In genomic region chr6:90095788-90096187, GRCh38 we compare ENCODE assay signal across 25 cellular contexts.
DNase-seq lines count a peak whose midpoint lies in the region; ATAC-seq and TF ChIP-seq lines count a peak whose summit lies in the region.
"Had no signal": no experiment of that assay in that cellular context is flagged by ENCODE, and none has a peak within 500 bp of the region (broad histone marks: within the 10 kb centered on the region; RNA-seq: fewer than 3 reads in every experiment).

No MANE protein-coding gene starts in this region.

- no peaks in the 10 kb centered on the region for H3K27me3 Mint-ChIP-seq in activated CD4-positive, alpha-beta T cell treated with anti-CD3 and anti-CD28 coated beads, Interleukin-2, amount 10 ng/mL, durations not matched to agents 7 days and 5 days
- H3K27me3 Mint-ChIP-seq in stimulated activated naive B cell treated with anti-CD40 and anti-IgM and Interleukin-4, amounts not matched to agents 10 μg/mL and 1 μg/mL and 100 μg/mL, for 72 hours = no peaks in the 10 kb centered on the region

- H3K36me3 ChIP-seq in Loucy (ENCODE audit: insufficient read depth, low read length) = no peaks in the 10 kb centered on the region
- no peaks in the 10 kb centered on the region for H3K36me3 ChIP-seq in adrenal gland (replicated peaks in 1 of 2)
- no peaks in the 10 kb centered on the region for H3K36me3 ChIP-seq in spleen
- H3K36me3 ChIP-seq: lower lobe of right lung, neural progenitor cell, Peyer's patch, upper lobe of left lung had no signal

- H4K20me1 ChIP-seq in Loucy (ENCODE audit: insufficient read depth, low read length, poor library complexity, severe bottlenecking) = no peaks in the 10 kb centered on the region

- H3K4me2 ChIP-seq in Loucy (ENCODE audit: low read depth, low read length, poor library complexity, severe bottlenecking) = peak overlapping the region; percentile 63
- H3K4me2 ChIP-seq: neural progenitor cell had no signal

- peak overlapping the region; percentile 58 for H3K27ac Mint-ChIP-seq in activated CD4-positive, alpha-beta T cell treated with anti-CD3 and anti-CD28 coated beads, Interleukin-2, amount 10 ng/mL, durations not matched to agents 7 days and 5 days
- H3K27ac Mint-ChIP-seq in stimulated activated naive B cell treated with anti-CD40 and anti-IgM and Interleukin-4, amounts not matched to agents 10 μg/mL and 1 μg/mL and 100 μg/mL, for 72 hours = peak overlapping the region; percentile 90
- H3K27ac Mint-ChIP-seq: dendritic cell treated with granulocyte-macrophage colony-stimulating factor and Interleukin-4, amounts not matched to agents 40 ng/mL and 50 ng/mL, for 4 days; neural progenitor cell had no signal

- DNase-seq in activated CD4-positive, alpha-beta T cell treated with anti-CD3 and anti-CD28 coated beads, Interleukin-2, amount 10 ng/mL, durations not matched to agents 7 days and 5 days = no peak
- DNase-seq in activated CD4-positive, alpha-beta T cell treated with anti-CD3 and anti-CD28 coated beads for 48 hours = no peak
- DNase-seq in adrenal gland (peak in 5 of 7 donors; percentile 28 to 53 (median 37)), spleen (no peak)
- no peak for DNase-seq in stimulated activated naive B cell treated with anti-CD40 and anti-IgM and Interleukin-4, amounts not matched to agents 10 μg/mL and 1 μg/mL and 100 μg/mL, for 72 hours
- DNase-seq: activated CD4-positive, alpha-beta T cell treated with anti-CD3 and anti-CD28 coated beads for 1 hour; aorta; caudate nucleus; COR-L47; DMS79; GOT3; kidney glomerular epithelial cell; lower lobe of right lung; NCI-H1694 treated with DMSO at 0.1 percent for 48 hours; NCI-H526; Peyer's patch; posterior cingulate gyrus; stimulated activated CD4-positive, alpha-beta T cell treated with anti-CD3 and anti-CD28 coated beads, Interleukin-15, amount 100 ng/mL, for 24 hours; upper lobe of left lung had no signal

- H3K9me2 ChIP-seq in Loucy (replicated peaks; ENCODE audit: low read depth, low read length) = no peaks in the 10 kb centered on the region

- H3K9me3 ChIP-seq in Loucy (ENCODE audit: insufficient read depth, low read depth, low read length) (no peaks in the 10 kb centered on the region), adrenal gland (replicated peaks in 1 of 3) (no peaks in the 10 kb centered on the region), spleen (no peaks in the 10 kb centered on the region)
- H3K9me3 ChIP-seq: lower lobe of right lung, Peyer's patch, upper lobe of left lung had no signal

- H3K9ac ChIP-seq in Loucy (ENCODE audit: low read depth, low read length, poor library complexity, severe bottlenecking) = peak overlapping the region; percentile 42
- H3K9ac ChIP-seq: neural progenitor cell had no signal

- peaks cover 74% of the 10 kb centered on the region for H3K4me1 Mint-ChIP-seq in activated CD4-positive, alpha-beta T cell treated with anti-CD3 and anti-CD28 coated beads, Interleukin-2, amount 10 ng/mL, durations not matched to agents 7 days and 5 days
- peaks cover 65 to 93% of the 10 kb centered on the region in 2 donors for H3K4me1 Mint-ChIP-seq in stimulated activated naive B cell treated with anti-CD40 and anti-IgM and Interleukin-4, amounts not matched to agents 10 μg/mL and 1 μg/mL and 100 μg/mL, for 72 hours

- no peak for TF ChIP-seq POLR2A in adrenal gland (IDR thresholded peaks at IDR 0.05)
- TF ChIP-seq POLR2A in spleen (IDR thresholded peaks at IDR 0.05) = no peak

- peaks cover 58% of the 10 kb centered on the region for H3K4me1 ChIP-seq in Loucy (ENCODE audit: insufficient read depth, low read length, poor library complexity, severe bottlenecking)
- H3K4me1 ChIP-seq in adrenal gland (replicated peaks in 1 of 2) = no peaks in the 10 kb centered on the region
- peaks cover 0 to 57% (median 28%) of the 10 kb centered on the region in 6 donors for H3K4me1 ChIP-seq in spleen
- H3K4me1 ChIP-seq: neural progenitor cell, Peyer's patch had no signal

- H3F3A ChIP-seq in Loucy (ENCODE audit: low read depth) = peaks cover 8% of the 10 kb centered on the region; the same call in 1 of the 2 replicates

- WGBS in adrenal gland, 4 donors = 49 to 63% (median 55%) methylated on average over 3 of the region's 3 CpGs
- WGBS in spleen, 5 donors = 58 to 68% (median 65%) methylated on average over 3 of the region's 3 CpGs

- CTCF ChIA-PET in activated CD4-positive, alpha-beta T cell treated with anti-CD3 and anti-CD28 coated beads, Interleukin-2, amount 10 ng/mL, durations not matched to agents 7 days and 5 days (lab: Charles Lee) = interaction anchor here (1.2 to 1.4 kb wide), 3 partner anchors 15 to 23 kb away, joined by 3 read pairs; no protein-coding TSS in a partner anchor

- peak overlapping the region; percentile 21 for H3K4me3 Mint-ChIP-seq in activated CD4-positive, alpha-beta T cell treated with anti-CD3 and anti-CD28 coated beads, Interleukin-2, amount 10 ng/mL, durations not matched to agents 7 days and 5 days
- H3K4me3 Mint-ChIP-seq in stimulated activated naive B cell treated with anti-CD40 and anti-IgM and Interleukin-4, amounts not matched to agents 10 μg/mL and 1 μg/mL and 100 μg/mL, for 72 hours = peak overlapping the region; percentile 14
- H3K4me3 Mint-ChIP-seq: dendritic cell treated with granulocyte-macrophage colony-stimulating factor and Interleukin-4, amounts not matched to agents 40 ng/mL and 50 ng/mL, for 4 days; neural progenitor cell had no signal

- ATAC-seq in stimulated activated naive B cell treated with anti-CD40 and anti-IgM and Interleukin-4, amounts not matched to agents 10 μg/mL and 1 μg/mL and 100 μg/mL, for 72 hours (replicated peaks) = no peak
- no peak for ATAC-seq in GM18511 (IDR thresholded peaks at IDR 0.05; ENCODE audit: unreplicated experiment)
- no peak for ATAC-seq in GM21423 (IDR thresholded peaks at IDR 0.05; ENCODE audit: unreplicated experiment)
- ATAC-seq: lower lobe of right lung, sciatic nerve had no signal

- peaks cover 38% of the 10 kb centered on the region for H3K36me3 Mint-ChIP-seq in activated CD4-positive, alpha-beta T cell treated with anti-CD3 and anti-CD28 coated beads, Interleukin-2, amount 10 ng/mL, durations not matched to agents 7 days and 5 days (ENCODE audit: low read depth)
- H3K36me3 Mint-ChIP-seq in stimulated activated naive B cell treated with anti-CD40 and anti-IgM and Interleukin-4, amounts not matched to agents 10 μg/mL and 1 μg/mL and 100 μg/mL, for 72 hours = peaks cover 11 to 23% of the 10 kb centered on the region in 2 donors

- H3K4me3 ChIP-seq in Loucy (ENCODE audit: low read length, poor library complexity, severe bottlenecking) (peak overlapping the region; percentile 55), adrenal gland (no peak overlapping the region), spleen (no peak overlapping the region)
- H3K4me3 ChIP-seq: lower lobe of right lung, neural progenitor cell, Peyer's patch, upper lobe of left lung had no signal

- POLR2A ChIA-PET in activated CD4-positive, alpha-beta T cell treated with anti-CD3 and anti-CD28 coated beads, Interleukin-2, amount 10 ng/mL, durations not matched to agents 7 days and 5 days (lab: Charles Lee) = no interaction called here

- H3K27ac ChIP-seq in adrenal gland (no peak overlapping the region), spleen (peak overlapping the region in 3 of 8 donors; percentile 19 to 34 (median 27))
- H3K27ac ChIP-seq: lower lobe of right lung, neural progenitor cell, Peyer's patch, upper lobe of left lung had no signal

- no peak for TF ChIP-seq CTCF in Loucy (conservative IDR thresholded peaks at IDR 0.05; ENCODE audit: low read length)
- no peak for TF ChIP-seq CTCF in adrenal gland (IDR thresholded peaks at IDR 0.05)
- TF ChIP-seq CTCF in spleen (IDR thresholded peaks at IDR 0.05 in 8 of 11, conservative IDR thresholded peaks at IDR 0.05 in 3 of 11) = no peak

- H3K27me3 ChIP-seq in Loucy (ENCODE audit: insufficient read depth, low read length, poor library complexity, severe bottlenecking) = no peaks in the 10 kb centered on the region
- H3K27me3 ChIP-seq in adrenal gland = no peaks in the 10 kb centered on the region
- no peaks in the 10 kb centered on the region for H3K27me3 ChIP-seq in spleen (replicated peaks in 1 of 7)
- H3K27me3 ChIP-seq: neural progenitor cell, Peyer's patch, upper lobe of left lung had no signal

- intact Hi-C loops in adrenal gland (cut with DNase I) (no loop called here), spleen (cut with DNase I; ENCODE audit: low total_unique reads) (no loop called here)

- H3K9me3 Mint-ChIP-seq in activated CD4-positive, alpha-beta T cell treated with anti-CD3 and anti-CD28 coated beads, Interleukin-2, amount 10 ng/mL, durations not matched to agents 7 days and 5 days = peaks cover 8% of the 10 kb centered on the region
- no peaks in the 10 kb centered on the region for H3K9me3 Mint-ChIP-seq in stimulated activated naive B cell treated with anti-CD40 and anti-IgM and Interleukin-4, amounts not matched to agents 10 μg/mL and 1 μg/mL and 100 μg/mL, for 72 hours
- H3K9me3 Mint-ChIP-seq: dendritic cell treated with granulocyte-macrophage colony-stimulating factor and Interleukin-4, amounts not matched to agents 40 ng/mL and 50 ng/mL, for 4 days had no signal

- H2AFZ ChIP-seq in Loucy (ENCODE audit: low read length) = no peak overlapping the region
- H2AFZ ChIP-seq: neural progenitor cell had no signal

- peaks cover 49% of the 10 kb centered on the region for H3K79me2 ChIP-seq in Loucy (ENCODE audit: insufficient read depth, low read length)

Comparison
In these comparisons a context has a peak if more than half of its experiments do, and no peak if none do; other contexts are left out.
1. DNase-seq: peak in adrenal gland (5 of 7); none in activated CD4-positive, alpha-beta T cell treated with anti-CD3 and anti-CD28 coated beads, Interleukin-2, amount 10 ng/mL, durations not matched to agents 7 days and 5 days (single experiment), activated CD4-positive, alpha-beta T cell treated with anti-CD3 and anti-CD28 coated beads for 48 hours (single experiment), stimulated activated naive B cell treated with anti-CD40 and anti-IgM and Interleukin-4, amounts not matched to agents 10 μg/mL and 1 μg/mL and 100 μg/mL, for 72 hours (single experiment) and spleen (single experiment).